8 cellular contexts compared by ENCODE assay signal in the genomic region with DNA sequence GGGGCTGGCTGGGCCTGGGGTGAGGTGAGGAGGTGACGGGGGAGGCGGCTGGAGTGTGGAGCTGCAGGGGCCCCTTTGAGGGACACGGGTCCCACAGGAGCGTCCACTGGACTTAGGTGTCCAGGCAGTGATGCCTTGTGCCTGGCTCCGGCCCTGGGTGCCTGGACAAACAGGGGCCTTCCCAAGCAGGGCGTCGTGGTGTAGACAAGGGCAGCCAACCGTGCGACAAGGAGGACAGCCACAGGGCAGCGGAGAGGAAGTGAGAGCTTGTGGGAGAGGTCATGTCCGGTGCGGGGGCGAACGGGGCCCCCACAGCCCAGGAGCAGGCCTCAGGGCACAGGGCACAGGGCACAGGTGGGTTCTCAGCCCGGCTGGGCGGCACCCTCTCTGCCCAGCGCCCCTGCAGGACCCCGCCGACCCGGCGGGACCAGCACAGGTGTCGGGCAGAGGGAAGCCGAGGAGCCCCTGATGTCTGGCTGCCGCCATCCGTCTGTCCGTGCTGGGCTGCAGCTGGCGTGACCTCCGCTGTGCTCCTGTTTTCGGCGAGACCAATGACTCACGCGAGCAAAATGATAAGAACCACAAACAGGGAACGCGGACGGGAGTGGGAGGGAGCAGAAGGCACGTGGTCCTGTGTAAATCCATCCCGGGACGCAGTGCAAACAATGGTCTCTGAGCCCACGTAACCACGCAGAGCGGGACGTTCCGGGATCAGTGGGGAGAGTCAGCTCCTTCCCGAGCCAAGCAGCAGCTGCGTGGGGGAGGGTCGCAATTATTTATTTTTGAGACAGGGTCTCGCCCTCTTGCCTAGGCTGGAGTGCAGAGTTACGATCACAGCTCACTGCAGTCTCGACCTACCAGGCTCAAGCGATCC. TPM values are rescaled to one million over a fixed set of nuclear protein-coding genes. Genes with fewer than 3 reads are reported as not detected.
DNase-seq lines count a peak whose midpoint lies in the region; ATAC-seq and TF ChIP-seq lines count a peak whose summit lies in the region.

No MANE protein-coding gene starts in this region.

- H3K27me3 ChIP-seq in CD4-positive, CD25-positive, alpha-beta regulatory T cell (ENCODE audit: control insufficient read depth, insufficient read depth, low read length), result no peaks in the 10 kb centered on the region
- H3K27me3 ChIP-seq in osteoblast (ENCODE audit: insufficient read depth, low read length) (no peaks in the 10 kb centered on the region), dorsolateral prefrontal cortex (no peaks in the 10 kb centered on the region)

- no peaks in the 10 kb centered on the region for H3K79me2 ChIP-seq in osteoblast (ENCODE audit: insufficient read depth, low read length)

- peak overlapping the region; percentile 49 for H2AFZ ChIP-seq in osteoblast (ENCODE audit: low read length)

- H3K4me1 Mint-ChIP-seq in CD4-positive, CD25-positive, alpha-beta regulatory T cell, result peaks cover 0 to 6% (median under 1%) of the 10 kb centered on the region in 4 donors
- H3K4me1 Mint-ChIP-seq in CD14-positive monocyte, result peaks cover 19% of the 10 kb centered on the region

- H3K9me3 ChIP-seq in CD4-positive, CD25-positive, alpha-beta regulatory T cell (ENCODE audit: control insufficient read depth in 2 of 2, low read length in 2 of 2), result no peaks in the 10 kb centered on the region
- H3K9me3 ChIP-seq in osteoblast (ENCODE audit: low read depth, low read length), result no peaks in the 10 kb centered on the region

- no peak overlapping the region for H3K27ac Mint-ChIP-seq in CD4-positive, CD25-positive, alpha-beta regulatory T cell
- H3K27ac Mint-ChIP-seq in CD14-positive monocyte, result no peak overlapping the region

- intact Hi-C loops in dorsolateral prefrontal cortex (cut with DNase I) (no loop called here), CD14-positive monocyte (cut with micrococcal nuclease) (no loop called here)

- H3K36me3 ChIP-seq in CD4-positive, CD25-positive, alpha-beta regulatory T cell (ENCODE audit: control insufficient read depth, insufficient read depth, low read length), result no peaks in the 10 kb centered on the region
- no peaks in the 10 kb centered on the region for H3K36me3 ChIP-seq in osteoblast (ENCODE audit: insufficient read depth, low read length)

- peak; percentile 32 to 40 for ATAC-seq in CD4-positive, CD25-positive, alpha-beta regulatory T cell (ENCODE audit: low read depth in 2 of 2)
- peak; percentile 67 for ATAC-seq in GM21367 (IDR thresholded peaks at IDR 0.05; ENCODE audit: unreplicated experiment)
- no peak for ATAC-seq in HG03342 (IDR thresholded peaks at IDR 0.05; ENCODE audit: unreplicated experiment)

- H3K4me3 Mint-ChIP-seq in CD4-positive, CD25-positive, alpha-beta regulatory T cell, result no peak overlapping the region
- H3K4me3 Mint-ChIP-seq in CD14-positive monocyte, result peak overlapping the region in 1 of 2 donors; percentile 57

- TF ChIP-seq CTCF in coronary artery (IDR thresholded peaks at IDR 0.05) (no peak), osteoblast (IDR thresholded peaks at IDR 0.05; ENCODE audit: extremely low read depth, low read depth, low read length) (no peak), dorsolateral prefrontal cortex (IDR thresholded peaks at IDR 0.05 in 54 of 56, conservative IDR thresholded peaks at IDR 0.05 in 2 of 56; ENCODE audit: low read depth in 1 of 56, partially characterized antibody in 56 of 56) (no peak), CD14-positive monocyte (IDR thresholded peaks at IDR 0.05) (no peak)

- peaks cover 4% of the 10 kb centered on the region for H3K27me3 Mint-ChIP-seq in CD4-positive, CD25-positive, alpha-beta regulatory T cell
- peaks cover 5 to 9% (median 8%) of the 10 kb centered on the region in 3 donors for H3K27me3 Mint-ChIP-seq in CD14-positive monocyte (ENCODE audit: low read depth in 3 of 3)

- H3K4me3 ChIP-seq in CD4-positive, CD25-positive, alpha-beta regulatory T cell (ENCODE audit: low read depth, low read length), result no peak overlapping the region
- H3K4me3 ChIP-seq in coronary artery, result peak overlapping the region; percentile 43
- H3K4me3 ChIP-seq in osteoblast (ENCODE audit: insufficient read depth, low read length), result peak overlapping the region; percentile 37
- H3K4me3 ChIP-seq in dorsolateral prefrontal cortex, result peak overlapping the region in 2 of 59 donors; percentile 12 to 20

- no peaks in the 10 kb centered on the region for H3K9me3 Mint-ChIP-seq in CD4-positive, CD25-positive, alpha-beta regulatory T cell
- H3K9me3 Mint-ChIP-seq in CD14-positive monocyte, result no peaks in the 10 kb centered on the region

- no peaks in the 10 kb centered on the region for H3K4me1 ChIP-seq in CD4-positive, CD25-positive, alpha-beta regulatory T cell (ENCODE audit: control insufficient read depth, insufficient read depth, low read length, poor library complexity, severe bottlenecking)
- H3K4me1 ChIP-seq in osteoblast (ENCODE audit: insufficient read depth, low read length), result peaks cover 9% of the 10 kb centered on the region

- no peak overlapping the region for H3K27ac ChIP-seq in CD4-positive, CD25-positive, alpha-beta regulatory T cell (ENCODE audit: insufficient read depth, low read length, poor library complexity, severe bottlenecking)
- H3K27ac ChIP-seq in coronary artery (peak overlapping the region in 1 of 2 donors; percentile 2), osteoblast (ENCODE audit: low read depth, low read length) (no peak overlapping the region), dorsolateral prefrontal cortex (no peak overlapping the region)

- H4K20me1 ChIP-seq in osteoblast (ENCODE audit: insufficient read depth, low read length), result no peaks in the 10 kb centered on the region

- H3K36me3 Mint-ChIP-seq in CD4-positive, CD25-positive, alpha-beta regulatory T cell, result no peaks in the 10 kb centered on the region
- H3K36me3 Mint-ChIP-seq in CD14-positive monocyte, result no peaks in the 10 kb centered on the region

- no peak for DNase-seq in CD4-positive, CD25-positive, alpha-beta regulatory T cell
- DNase-seq in HT1080 (ENCODE audit: low read depth), result peak; percentile 27
- no peak for DNase-seq in coronary artery (ENCODE audit: low spot score)
- DNase-seq in osteoblast (ENCODE audit: insufficient read length, low spot score, missing footprints), result peak; percentile 96
- no peak for DNase-seq in dorsolateral prefrontal cortex
- no peak for DNase-seq in CD14-positive monocyte (ENCODE audit: low spot score)

- H3K4me2 ChIP-seq in osteoblast (ENCODE audit: insufficient read depth, low read length), result peak overlapping the region; percentile 65

RNA-seq across cellular contexts. Expression of gene A4GALT, which starts 49.1 kb away (rescaled TPM):
- total RNA-seq in CD4-positive, CD25-positive, alpha-beta regulatory T cell, result not detected
- polyA plus RNA-seq in CD4-positive, CD25-positive, alpha-beta regulatory T cell, result not detected
- 6.9 and 7.3 TPM in 2 replicates for total RNA-seq in HT1080 (2014; rRNA removed; shearing (Covaris generic))
- 18.6 and 21.2 TPM in 2 replicates for polyA plus RNA-seq in HT1080 (2015; cell fraction: cytosol; rRNA removed)
- polyA plus RNA-seq in HT1080 (2015; cell fraction: nucleus; rRNA removed), result 12.6 and 13.9 TPM in 2 replicates
- total RNA-seq in osteoblast (19.9 and 24.2 TPM in 2 replicates), dorsolateral prefrontal cortex (10 to 100 TPM in 32 of 120 experiments, 1 to 10 TPM in 88; 1.8 to 24.5 (median 7.7) TPM)
- polyA plus RNA-seq in CD14-positive monocyte, result not detected

Comparison
In these comparisons a context has a peak if more than half of its experiments do, and no peak if none do; other contexts are left out.
1. DNase-seq: peak in HT1080 (single experiment) and osteoblast (single experiment); none in CD4-positive, CD25-positive, alpha-beta regulatory T cell (0 of 3), coronary artery (single experiment), dorsolateral prefrontal cortex (0 of 10) and CD14-positive monocyte (single experiment).